In the genomic region with DNA sequence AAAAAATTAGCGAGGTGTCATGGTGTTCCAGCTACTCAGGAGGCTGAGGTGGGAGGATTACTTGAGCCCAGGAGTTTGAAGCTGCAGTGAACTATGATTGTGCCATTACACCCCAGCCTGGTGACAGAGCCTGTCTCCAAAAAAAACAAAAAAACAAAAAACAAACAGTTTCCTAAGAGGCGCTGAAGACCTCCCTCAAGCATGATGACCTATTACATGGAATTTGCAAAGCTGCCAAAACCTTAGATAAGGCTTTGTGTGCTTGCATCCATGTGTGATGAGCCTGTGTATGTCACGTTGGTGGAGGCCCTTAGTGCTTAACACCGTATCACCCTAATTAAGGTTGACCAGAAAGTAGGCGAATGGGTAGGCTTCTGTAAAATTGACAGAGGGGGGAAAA, we compare ENCODE assay signal across 25 cellular contexts.
DNase-seq lines count a peak whose midpoint lies in the region; ATAC-seq, FAIRE-seq and TF ChIP-seq lines count a peak whose summit lies in the region.
"Had no signal": no experiment of that assay in that cellular context is flagged by ENCODE, and none has a peak within 500 bp of the region (broad histone marks: within the 10 kb centered on the region; RNA-seq: fewer than 3 reads in every experiment).

No MANE protein-coding gene starts in this region.

- TF ChIP-seq CTCF in HEK293 (tag by site-specific recombination; IDR thresholded peaks at IDR 0.05): no peak

- no peak for ATAC-seq in Right ventricle myocardium superior (ENCODE audit: poor library complexity)
- ATAC-seq: GM12878 had no signal

- POLR2A ChIA-PET in HEK293 (lab: Yijun Ruan, JAX): no interaction called here

- no peak overlapping the region for H3K4me3 ChIP-seq in HEK293 (ENCODE audit: low read depth, low read length)
- H3K4me3 ChIP-seq: BLaER1, GM12878 had no signal

- H3K36me3 ChIP-seq in HEK293 (ENCODE audit: control insufficient read depth in 2 of 2, insufficient read depth in 1 of 2, low read length in 2 of 2): no peaks in the 10 kb centered on the region
- H3K36me3 ChIP-seq: BE2C had no signal

- CTCF ChIA-PET in HEK293 (lab: Yijun Ruan, JAX): no interaction called here

- intact Hi-C loops in Right ventricle myocardium superior (cut with DNase I): no loop called here

- no peaks in the 10 kb centered on the region for H3K9me3 ChIP-seq in HEK293 (ENCODE audit: control insufficient read depth, insufficient read depth, low read depth, low read length)
- H3K9me3 ChIP-seq: BE2C had no signal

- DNase-seq in HTR-8/SVneo (ENCODE audit: insufficient read length, low spot score) (no peak), urothelium cell line (ENCODE audit: low spot score) (no peak), Right ventricle myocardium superior (no peak), NCI-H1105 (lab: John Stamatoyannopoulos, UW) (no peak)
- DNase-seq: 8988T; ACHN; BE2C; C1 segment of cervical spinal cord; CD4-positive, alpha-beta memory T cell; CD4-positive, CD25-positive, alpha-beta regulatory T cell; CD8-positive, alpha-beta memory T cell; COR-L47; DMS 273 treated with DMSO at 0.1 percent for 48 hours; DMS153; DMS53; DMS79; DND-41; EL; GDM1 had no signal

- no peak overlapping the region for H3K27ac ChIP-seq in HEK293 (ENCODE audit: extremely low read depth, low read depth, low read length)
- H3K27ac ChIP-seq: BLaER1 had no signal

- H3K4me1 ChIP-seq in HEK293 (ENCODE audit: control insufficient read depth, insufficient read depth, low read length): no peaks in the 10 kb centered on the region
- H3K4me1 ChIP-seq: BLaER1 had no signal

- peak; percentile 9 for FAIRE-seq in HTR-8/SVneo (lab: Jason Lieb, UNC)
- FAIRE-seq in urothelium cell line (lab: Jason Lieb, UNC): peak; percentile 90
- FAIRE-seq: A204.1, GM12878, GM12892, GM19239 had no signal

TF ChIP-seq in HEK293, 187 proteins besides CTCF, POLR2A, EP300 and RAD21:
- TF ChIP-seq GLIS1 (tag by site-specific recombination; IDR thresholded peaks at IDR 0.05) (peak; percentile 44; the same call in 1 of the 2 replicates), MEIS1 (CRISPR knock-in tag; IDR thresholded peaks at IDR 0.05; ENCODE audit: borderline replicate concordance) (no peak), ZNF138 (tag by site-specific recombination; IDR thresholded peaks at IDR 0.05; ENCODE audit: borderline replicate concordance) (no peak), YY1 (tag by site-specific recombination; IDR thresholded peaks at IDR 0.05) (no peak)
TF ChIP-seq in HEK293: peak in this region for 1.
